In the genomic region with DNA sequence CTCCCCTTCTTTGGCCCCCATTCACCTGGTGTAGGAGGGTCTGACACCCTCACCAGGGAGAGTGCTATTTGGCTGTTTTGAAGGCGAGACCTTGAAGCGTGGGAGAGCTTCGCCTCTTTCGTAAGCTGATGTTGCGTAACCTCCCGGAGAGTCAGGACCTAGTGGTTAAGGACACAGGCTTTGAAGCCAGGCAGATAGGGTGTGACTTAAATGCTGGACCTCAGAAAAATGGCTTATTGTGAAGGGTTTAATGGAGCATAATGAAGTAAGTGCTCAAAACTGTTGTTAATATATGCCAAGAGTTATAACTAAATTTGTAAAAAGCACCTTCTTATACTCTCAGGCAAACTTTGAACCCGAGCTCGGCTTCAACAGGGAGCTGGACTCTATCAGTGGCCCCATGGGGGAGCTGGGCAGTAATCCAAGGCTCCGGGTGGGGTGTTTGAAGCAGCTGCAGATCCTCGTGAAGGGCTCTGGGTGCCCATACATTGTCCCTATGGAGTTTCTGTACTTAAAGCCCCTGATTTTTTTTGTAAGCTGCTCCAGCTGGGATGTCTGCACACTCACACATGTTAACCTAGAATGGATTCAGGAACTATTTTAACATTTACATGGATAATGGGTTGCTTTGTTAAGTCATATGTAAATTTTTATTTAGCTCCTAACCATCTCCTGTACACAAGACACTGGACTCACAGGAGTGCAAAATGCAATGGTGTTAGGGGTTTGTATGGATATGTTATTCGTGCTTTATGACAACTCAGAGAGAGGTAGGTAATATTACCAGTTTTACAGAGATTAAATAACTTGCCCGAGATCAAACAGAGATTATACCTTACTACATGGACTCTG, we compare ENCODE assay signal across 8 cellular contexts. TPM values are rescaled to one million over a fixed set of nuclear protein-coding genes. Genes with fewer than 3 reads are reported as not detected.
DNase-seq lines count a peak whose midpoint lies in the region; ATAC-seq and FAIRE-seq lines count a peak whose summit lies in the region.

No MANE protein-coding gene starts in this region.

- DNase-seq in activated CD4-positive, alpha-beta T cell treated with anti-CD3 and anti-CD28 coated beads for 36 hours, result peak; percentile 14
- DNase-seq in activated CD4-positive, alpha-beta T cell treated with anti-CD3 and anti-CD28 coated beads, Interleukin-2, amount 50 U/mL, for 48 hours, result no peak
- DNase-seq in RCC 7860 (ENCODE audit: low spot score) (peak; percentile 85), activated gamma-delta T cell treated with Interleukin-2 at 50 U/mL for 16 hours (no peak)
- peak; percentile 70 for DNase-seq in natural killer cell treated with Interleukin-12 subunit alpha and Interleukin-12 subunit beta and Interleukin-15 and Interleukin-18, amount 100 ng/mL, for 72 hours (ENCODE audit: low spot score)
- no peak for DNase-seq in activated T-cell treated with anti-CD3 and anti-CD28 coated beads, Interleukin-2, amount 50 U/mL, for 48 hours

- H3K27ac Mint-ChIP-seq in activated CD4-positive, alpha-beta T cell treated with anti-CD3 and anti-CD28 coated beads for 36 hours, result no peak overlapping the region
- H3K27ac Mint-ChIP-seq in natural killer cell treated with Interleukin-12 subunit alpha and Interleukin-12 subunit beta and Interleukin-15 and Interleukin-18, amount 100 ng/mL, for 72 hours, result peak overlapping the region in 1 of 2 donors; percentile 7

- ATAC-seq in activated CD4-positive, alpha-beta T cell treated with anti-CD3 and anti-CD28 coated beads for 36 hours, result no peak
- ATAC-seq in esophagus mucosa (peak; percentile 80), HG02981 (IDR thresholded peaks at IDR 0.05; ENCODE audit: unreplicated experiment) (no peak)
- ATAC-seq in natural killer cell treated with Interleukin-12 subunit alpha and Interleukin-12 subunit beta and Interleukin-15 and Interleukin-18, amount 100 ng/mL, for 72 hours, result peak; percentile 66 to 82

- POLR2A ChIA-PET in activated CD4-positive, alpha-beta T cell treated with anti-CD3 and anti-CD28 coated beads for 36 hours (lab: Charles Lee), result no interaction called here

- H3K4me1 Mint-ChIP-seq in activated CD4-positive, alpha-beta T cell treated with anti-CD3 and anti-CD28 coated beads for 36 hours, result peaks cover 17% of the 10 kb centered on the region
- peaks cover 9 to 12% of the 10 kb centered on the region in 2 donors for H3K4me1 Mint-ChIP-seq in natural killer cell treated with Interleukin-12 subunit alpha and Interleukin-12 subunit beta and Interleukin-15 and Interleukin-18, amount 100 ng/mL, for 72 hours (ENCODE audit: low read depth in 2 of 2)

- no peaks in the 10 kb centered on the region for H3K36me3 Mint-ChIP-seq in activated CD4-positive, alpha-beta T cell treated with anti-CD3 and anti-CD28 coated beads for 36 hours (ENCODE audit: low read depth)
- H3K36me3 Mint-ChIP-seq in natural killer cell treated with Interleukin-12 subunit alpha and Interleukin-12 subunit beta and Interleukin-15 and Interleukin-18, amount 100 ng/mL, for 72 hours, result no peaks in the 10 kb centered on the region

- peak; percentile 72 for FAIRE-seq in RCC 7860 (lab: Jason Lieb, UNC)

- CTCF ChIA-PET in activated CD4-positive, alpha-beta T cell treated with anti-CD3 and anti-CD28 coated beads for 36 hours (lab: Charles Lee), result interaction anchor here (0.9 to 1.0 kb wide), 2 partner anchors 12 to 1352 kb away, joined by 3 to 5 read pairs; no protein-coding TSS in a partner anchor

- H3K27me3 Mint-ChIP-seq in activated CD4-positive, alpha-beta T cell treated with anti-CD3 and anti-CD28 coated beads for 36 hours, result peaks cover 3% of the 10 kb centered on the region
- H3K27me3 Mint-ChIP-seq in natural killer cell treated with Interleukin-12 subunit alpha and Interleukin-12 subunit beta and Interleukin-15 and Interleukin-18, amount 100 ng/mL, for 72 hours, result peaks cover 35 to 47% of the 10 kb centered on the region in 2 donors

- no peaks in the 10 kb centered on the region for H3K9me3 Mint-ChIP-seq in activated CD4-positive, alpha-beta T cell treated with anti-CD3 and anti-CD28 coated beads for 36 hours (ENCODE audit: low read depth)
- no peaks in the 10 kb centered on the region for H3K9me3 Mint-ChIP-seq in natural killer cell treated with Interleukin-12 subunit alpha and Interleukin-12 subunit beta and Interleukin-15 and Interleukin-18, amount 100 ng/mL, for 72 hours

- intact Hi-C loops in activated CD4-positive, alpha-beta T cell treated with anti-CD3 and anti-CD28 coated beads for 36 hours (cut with DNase I, micrococcal nuclease), result no loop called here

- H3K4me3 Mint-ChIP-seq in activated CD4-positive, alpha-beta T cell treated with anti-CD3 and anti-CD28 coated beads for 36 hours, result no peak overlapping the region
- H3K4me3 Mint-ChIP-seq in natural killer cell treated with Interleukin-12 subunit alpha and Interleukin-12 subunit beta and Interleukin-15 and Interleukin-18, amount 100 ng/mL, for 72 hours, result no peak overlapping the region

RNA-seq across cellular contexts. Expression of gene PPFIBP1, which starts 26.0 kb away (rescaled TPM):
- total RNA-seq in activated CD4-positive, alpha-beta T cell treated with anti-CD3 and anti-CD28 coated beads for 36 hours, result 10 to 100 TPM; 14.9 to 15.6 TPM
- 57.3 TPM for total RNA-seq in esophagus mucosa
- 10 to 100 TPM in 1 of 2 donors, 1 to 10 TPM in 1; 9.0 to 12.9 TPM for total RNA-seq in natural killer cell treated with Interleukin-12 subunit alpha and Interleukin-12 subunit beta and Interleukin-15 and Interleukin-18, amount 100 ng/mL, for 72 hours

Comparison
In these comparisons a context has a peak if more than half of its experiments do, and no peak if none do; other contexts are left out.
1. DNase-seq: peak in activated CD4-positive, alpha-beta T cell treated with anti-CD3 and anti-CD28 coated beads for 36 hours (single experiment), RCC 7860 (single experiment) and natural killer cell treated with Interleukin-12 subunit alpha and Interleukin-12 subunit beta and Interleukin-15 and Interleukin-18, amount 100 ng/mL, for 72 hours (single experiment); none in activated CD4-positive, alpha-beta T cell treated with anti-CD3 and anti-CD28 coated beads, Interleukin-2, amount 50 U/mL, for 48 hours (0 of 2), activated T-cell treated with anti-CD3 and anti-CD28 coated beads, Interleukin-2, amount 50 U/mL, for 48 hours (0 of 2) and activated gamma-delta T cell treated with Interleukin-2 at 50 U/mL for 16 hours (single experiment).
2. ATAC-seq: peak in esophagus mucosa (single experiment) and natural killer cell treated with Interleukin-12 subunit alpha and Interleukin-12 subunit beta and Interleukin-15 and Interleukin-18, amount 100 ng/mL, for 72 hours (2 of 2); none in activated CD4-positive, alpha-beta T cell treated with anti-CD3 and anti-CD28 coated beads for 36 hours (single experiment) and HG02981 (single experiment).